In the genomic region with DNA sequence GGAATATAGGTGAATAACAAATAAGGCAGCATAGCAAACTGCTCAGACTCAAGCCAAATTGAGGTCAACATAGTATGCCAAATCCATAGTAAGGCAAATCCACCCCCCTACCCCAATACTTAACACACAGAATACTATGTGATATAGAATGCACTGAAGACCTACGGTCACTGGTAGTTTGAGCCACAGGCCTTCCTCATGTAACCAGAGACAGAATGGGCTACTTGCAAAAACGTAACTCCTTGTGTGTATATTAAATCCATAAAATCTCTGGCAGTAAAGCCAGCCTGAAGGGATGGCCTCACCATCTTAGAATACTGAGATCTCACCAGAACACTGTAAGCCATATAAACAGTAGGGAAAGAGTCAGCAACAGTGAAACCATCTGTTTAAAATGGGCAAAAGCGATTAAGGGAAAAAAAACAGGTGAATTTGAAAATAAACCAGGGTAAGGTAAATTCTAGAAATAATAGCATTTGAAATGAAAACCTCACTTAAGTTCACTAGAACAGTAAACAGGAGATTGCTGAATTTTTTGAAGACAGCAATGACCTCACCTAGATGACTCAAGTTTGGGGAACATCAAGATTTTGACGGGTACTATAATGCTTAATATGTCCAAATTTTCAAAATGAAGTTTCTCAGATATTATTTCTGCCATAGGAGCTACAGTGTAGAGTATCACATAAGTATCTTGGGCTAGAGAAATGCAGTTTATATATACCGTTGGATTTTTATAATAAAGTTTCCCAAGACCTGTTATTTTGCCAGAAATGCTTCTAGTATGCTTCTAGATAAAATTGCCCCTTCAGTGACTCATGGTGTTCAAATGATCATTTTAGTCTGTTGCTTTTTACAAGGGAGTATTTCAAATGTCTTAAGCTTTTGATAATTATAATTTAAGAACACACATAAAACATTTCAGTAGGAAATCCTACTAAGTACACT, we compare ENCODE assay signal across 13 cellular contexts. TPM values are rescaled to one million over a fixed set of nuclear protein-coding genes. Genes with fewer than 3 reads are reported as not detected.
DNase-seq lines count a peak whose midpoint lies in the region; ATAC-seq and TF ChIP-seq lines count a peak whose summit lies in the region.
"Had no signal": no experiment of that assay in that cellular context is flagged by ENCODE, and none has a peak within 500 bp of the region (broad histone marks: within the 10 kb centered on the region; RNA-seq: fewer than 3 reads in every experiment).

No MANE protein-coding gene starts in this region.

- H3K4me3 Mint-ChIP-seq in activated CD8-positive, alpha-beta memory T cell treated with anti-CD3 and anti-CD28 coated beads, Interleukin-2, amount 10 ng/mL, durations not matched to agents 7 days and 5 days: no peak overlapping the region
- no peak overlapping the region for H3K4me3 Mint-ChIP-seq in chondrocyte (ENCODE audit: unreplicated experiment)

- H3K9me3 Mint-ChIP-seq in activated CD8-positive, alpha-beta memory T cell treated with anti-CD3 and anti-CD28 coated beads, Interleukin-2, amount 10 ng/mL, durations not matched to agents 7 days and 5 days (ENCODE audit: low read depth): no peaks in the 10 kb centered on the region
- H3K9me3 Mint-ChIP-seq in chondrocyte (ENCODE audit: low read depth): no peaks in the 10 kb centered on the region

- no peak overlapping the region for H3K4me3 ChIP-seq in tibial artery
- H3K4me3 ChIP-seq: colonic mucosa, lung, Peyer's patch, skin epidermis had no signal

- DNase-seq in activated CD8-positive, alpha-beta memory T cell treated with anti-CD3 and anti-CD28 coated beads, Interleukin-2, amount 10 ng/mL, durations not matched to agents 7 days and 5 days: no peak
- no peak for DNase-seq in activated CD8-positive, alpha-beta memory T cell treated with anti-CD3 and anti-CD28 coated beads for 24 hours
- peak; percentile 55 for DNase-seq in OCI-M1 (lab: John Stamatoyannopoulos, UW)
- DNase-seq in chondrocyte (ENCODE audit: low spot score): no peak
- no peak for DNase-seq in stimulated activated naive CD8-positive, alpha-beta T cell treated with anti-CD3 and anti-CD28 coated beads, Interleukin-15, Interleukin-2, amounts not matched to agents 100 U/mL and 50 U/mL, for 24 hours
- no peak for DNase-seq in tibial artery
- no peak for DNase-seq in middle frontal gyrus (ENCODE audit: extremely low spot score, low spot score)
- DNase-seq: colonic mucosa; Peyer's patch; stimulated activated naive CD4-positive, alpha-beta T cell treated with Interleukin-2 at 50 U/mL for 16 hours had no signal

- CTCF ChIA-PET in activated CD8-positive, alpha-beta memory T cell treated with anti-CD3 and anti-CD28 coated beads, Interleukin-2, amount 10 ng/mL, durations not matched to agents 7 days and 5 days (lab: Charles Lee): interaction anchor here (0.8 to 3.0 kb wide), 8 partner anchors 9 to 183 kb away, joined by 3 to 22 read pairs (median 5); no protein-coding TSS in a partner anchor

- H3K27ac Mint-ChIP-seq in activated CD8-positive, alpha-beta memory T cell treated with anti-CD3 and anti-CD28 coated beads, Interleukin-2, amount 10 ng/mL, durations not matched to agents 7 days and 5 days: peak overlapping the region; percentile 81
- peak overlapping the region; percentile 20 for H3K27ac Mint-ChIP-seq in chondrocyte (ENCODE audit: unreplicated experiment)

- H3K4me1 Mint-ChIP-seq in activated CD8-positive, alpha-beta memory T cell treated with anti-CD3 and anti-CD28 coated beads, Interleukin-2, amount 10 ng/mL, durations not matched to agents 7 days and 5 days: peaks cover 66% of the 10 kb centered on the region
- H3K4me1 Mint-ChIP-seq in chondrocyte (ENCODE audit: low read depth): peaks cover 33% of the 10 kb centered on the region

- intact Hi-C loops in tibial artery (cut with DNase I; ENCODE audit: low total_unique reads): no loop called here

- peaks cover 0 to 33% (median 14%) of the 10 kb centered on the region in 4 donors for H3K4me1 ChIP-seq in tibial artery
- H3K4me1 ChIP-seq: colonic mucosa, Peyer's patch had no signal

- peaks cover 0 to 2% (median 0%) of the 10 kb centered on the region in 3 donors for H3K9me3 ChIP-seq in tibial artery
- H3K9me3 ChIP-seq: colonic mucosa, Peyer's patch had no signal

- H3K36me3 Mint-ChIP-seq in activated CD8-positive, alpha-beta memory T cell treated with anti-CD3 and anti-CD28 coated beads, Interleukin-2, amount 10 ng/mL, durations not matched to agents 7 days and 5 days: peaks cover 70% of the 10 kb centered on the region
- H3K36me3 Mint-ChIP-seq in chondrocyte (ENCODE audit: low read depth): peaks cover 39% of the 10 kb centered on the region

- H3K27me3 Mint-ChIP-seq in activated CD8-positive, alpha-beta memory T cell treated with anti-CD3 and anti-CD28 coated beads, Interleukin-2, amount 10 ng/mL, durations not matched to agents 7 days and 5 days: no peaks in the 10 kb centered on the region
- H3K27me3 Mint-ChIP-seq in chondrocyte (ENCODE audit: low read depth): no peaks in the 10 kb centered on the region

- H3K27ac ChIP-seq in tibial artery: no peak overlapping the region
- H3K27ac ChIP-seq: colonic mucosa, Peyer's patch, skin epidermis had no signal

- peaks cover 33 to 46% (median 45%) of the 10 kb centered on the region in 3 donors for H3K36me3 ChIP-seq in tibial artery

- no peak for ATAC-seq in activated CD8-positive, alpha-beta memory T cell treated with anti-CD3 and anti-CD28 coated beads, Interleukin-2, amount 10 ng/mL, durations not matched to agents 7 days and 5 days
- peak; percentile 15 for ATAC-seq in stimulated activated naive CD8-positive, alpha-beta T cell treated with anti-CD3 and anti-CD28 coated beads, Interleukin-15, Interleukin-2, amounts not matched to agents 100 U/mL and 50 U/mL, for 24 hours
- no peak for ATAC-seq in HG02840 (IDR thresholded peaks at IDR 0.05; ENCODE audit: low FRiP score, unreplicated experiment)

- no peaks in the 10 kb centered on the region for H3K27me3 ChIP-seq in tibial artery
- H3K27me3 ChIP-seq: colonic mucosa, Peyer's patch had no signal

- no peak for TF ChIP-seq CTCF in chondrocyte (IDR thresholded peaks at IDR 0.05)
- TF ChIP-seq CTCF in tibial artery (IDR thresholded peaks at IDR 0.05): no peak

RNA-seq across cellular contexts. Expression of gene HNRNPA2B1, which starts 13.9 kb away (rescaled TPM):
- 100 to 1,000 TPM; 768 to 857 TPM for total RNA-seq in activated CD8-positive, alpha-beta memory T cell treated with anti-CD3 and anti-CD28 coated beads, Interleukin-2, amount 10 ng/mL, durations not matched to agents 7 days and 5 days
- total RNA-seq in chondrocyte: 311 to 604 TPM (median 313 TPM) in 3 replicates

RNA-seq across cellular contexts. Expression of gene CBX3, which starts 14.9 kb away (rescaled TPM):
- total RNA-seq in activated CD8-positive, alpha-beta memory T cell treated with anti-CD3 and anti-CD28 coated beads, Interleukin-2, amount 10 ng/mL, durations not matched to agents 7 days and 5 days: 100 to 1,000 TPM; 235 to 279 TPM
- total RNA-seq in chondrocyte: 98.7 to 132 TPM (median 102 TPM) in 3 replicates

RNA-seq across cellular contexts. Expression of gene NFE2L3, which starts 34.6 kb away (rescaled TPM):
- total RNA-seq in activated CD8-positive, alpha-beta memory T cell treated with anti-CD3 and anti-CD28 coated beads, Interleukin-2, amount 10 ng/mL, durations not matched to agents 7 days and 5 days: 10 to 100 TPM; 20.1 to 44.4 TPM
- total RNA-seq in chondrocyte: 0.17 to 0.79 TPM (median 0.52 TPM) in 3 replicates

Comparison
In these comparisons a context has a peak if more than half of its experiments do, and no peak if none do; other contexts are left out.
1. RNA of gene NFE2L3, which starts 34.6 kb away (total RNA-seq): 20.1 to 44.4 TPM in activated CD8-positive, alpha-beta memory T cell treated with anti-CD3 and anti-CD28 coated beads, Interleukin-2, amount 10 ng/mL, durations not matched to agents 7 days and 5 days; 0.17 to 0.79 TPM in chondrocyte; every median in the first group is over 10 times any median in the second.